Comparison of ENCODE assay signal across 9 cellular contexts in genomic region chr19:41753159-41753558, GRCh38. TPM values are rescaled to one million over a fixed set of nuclear protein-coding genes. Genes with fewer than 3 reads are reported as not detected.
DNase-seq lines count a peak whose midpoint lies in the region; ATAC-seq and FAIRE-seq lines count a peak whose summit lies in the region.
"Had no signal": no experiment of that assay in that cellular context is flagged by ENCODE, and none has a peak within 500 bp of the region (broad histone marks: within the 10 kb centered on the region; RNA-seq: fewer than 3 reads in every experiment).

No MANE protein-coding gene starts in this region.

- CTCF ChIA-PET in T-cell (lab: Charles Lee), result interaction anchor here (0.6 to 3.5 kb wide), 16 partner anchors 12 to 264 kb away, joined by 3 to 59 read pairs (median 5); no protein-coding TSS in a partner anchor

- H3K9me3 Mint-ChIP-seq in T-cell (no peaks in the 10 kb centered on the region), immature natural killer cell (no peaks in the 10 kb centered on the region)
- H3K9me3 Mint-ChIP-seq in activated naive CD8-positive, alpha-beta T cell treated with anti-CD3 and anti-CD28 coated beads, Interleukin-2, amount 50 U/mL, for 24 hours, result no peaks in the 10 kb centered on the region

- peak; percentile 46 to 83 (median 60) for ATAC-seq in T-cell (replicated peaks in 1 of 4)
- peak; percentile 52 for ATAC-seq in activated naive CD8-positive, alpha-beta T cell treated with anti-CD3 and anti-CD28 coated beads, Interleukin-2, amount 50 U/mL, for 24 hours
- ATAC-seq in HG03469 (IDR thresholded peaks at IDR 0.05; ENCODE audit: unreplicated experiment), result no peak
- no peak for ATAC-seq in HG03025 (IDR thresholded peaks at IDR 0.05; ENCODE audit: low FRiP score, unreplicated experiment)

- H3K4me3 Mint-ChIP-seq in T-cell, result no peak overlapping the region
- H3K4me3 Mint-ChIP-seq in activated naive CD8-positive, alpha-beta T cell treated with anti-CD3 and anti-CD28 coated beads, Interleukin-2, amount 50 U/mL, for 24 hours, result no peak overlapping the region
- no peak overlapping the region for H3K4me3 Mint-ChIP-seq in immature natural killer cell

- POLR2A ChIA-PET in T-cell (lab: Charles Lee), result interaction anchor here (0.6 to 0.7 kb wide), 2 partner anchors 24 to 27 kb away, joined by 5 read pairs; no protein-coding TSS in a partner anchor

- H3K27ac Mint-ChIP-seq in T-cell (no peak overlapping the region), immature natural killer cell (no peak overlapping the region)
- H3K27ac Mint-ChIP-seq in activated naive CD8-positive, alpha-beta T cell treated with anti-CD3 and anti-CD28 coated beads, Interleukin-2, amount 50 U/mL, for 24 hours, result no peak overlapping the region

- H3K4me1 Mint-ChIP-seq in T-cell, result peaks cover 3 to 7% (median 4%) of the 10 kb centered on the region in 3 donors
- H3K4me1 Mint-ChIP-seq in activated naive CD8-positive, alpha-beta T cell treated with anti-CD3 and anti-CD28 coated beads, Interleukin-2, amount 50 U/mL, for 24 hours, result peaks cover 5% of the 10 kb centered on the region
- H3K4me1 Mint-ChIP-seq in immature natural killer cell, result peaks cover 1 to 5% of the 10 kb centered on the region in 2 donors

- DNase-seq in CMK (ENCODE audit: low read depth), result peak; percentile 12
- peak; percentile 26 for DNase-seq in HTR-8/SVneo (ENCODE audit: insufficient read length, low spot score)
- peak; percentile 34 to 81 (median 67) for DNase-seq in T-cell
- peak; percentile 83 for DNase-seq in activated naive CD8-positive, alpha-beta T cell treated with anti-CD3 and anti-CD28 coated beads, Interleukin-2, amount 50 U/mL, for 24 hours
- peak; percentile 35 to 51 (median 36) for DNase-seq in immature natural killer cell
- DNase-seq in stimulated activated CD4-positive, alpha-beta T cell treated with anti-CD3 and anti-CD28 coated beads, TNF-alpha, amount 100 ng/mL, for 24 hours (ENCODE audit: low read depth in 3 of 3), result peak; percentile 60 to 76 (median 68)

- H3K27me3 Mint-ChIP-seq in T-cell (peaks cover 36 to 50% of the 10 kb centered on the region in 2 donors), immature natural killer cell (ENCODE audit: low read depth in 3 of 3) (peaks cover 4 to 11% (median 6%) of the 10 kb centered on the region in 3 donors)
- H3K27me3 Mint-ChIP-seq in activated naive CD8-positive, alpha-beta T cell treated with anti-CD3 and anti-CD28 coated beads, Interleukin-2, amount 50 U/mL, for 24 hours, result peaks cover 55% of the 10 kb centered on the region

- H3K36me3 Mint-ChIP-seq in T-cell (no peaks in the 10 kb centered on the region), immature natural killer cell (no peaks in the 10 kb centered on the region)
- no peaks in the 10 kb centered on the region for H3K36me3 Mint-ChIP-seq in activated naive CD8-positive, alpha-beta T cell treated with anti-CD3 and anti-CD28 coated beads, Interleukin-2, amount 50 U/mL, for 24 hours (ENCODE audit: low read depth)

- FAIRE-seq in HTR-8/SVneo (lab: Jason Lieb, UNC), result no peak

RNA-seq across cellular contexts. Expression of gene CEACAM6, which starts 2.2 kb away (rescaled TPM):
- total RNA-seq in T-cell, result under 1 TPM in 3 of 5 donors, not detected in 2; 0.53 to 0.76 (median 0.67) TPM
- polyA plus RNA-seq in immature natural killer cell, result not detected
- polyA plus RNA-seq: urinary bladder had no signal

RNA-seq across cellular contexts. Expression of gene CEACAM3, which starts 43.2 kb away (rescaled TPM):
- not detected for total RNA-seq in T-cell
- not detected for polyA plus RNA-seq in immature natural killer cell
- total RNA-seq: urinary bladder had no signal
- polyA plus RNA-seq: urinary bladder had no signal

RNA-seq across cellular contexts. Expression of gene CEACAM5, which starts 44.7 kb away (rescaled TPM):
- total RNA-seq in T-cell, result 1 to 10 TPM in 2 of 5 donors, under 1 TPM in 1, not detected in 2; 0.61 to 1.3 (median 1.0) TPM
- polyA plus RNA-seq in immature natural killer cell, result not detected
- total RNA-seq: urinary bladder had no signal
- polyA plus RNA-seq: urinary bladder had no signal

Comparison
In these comparisons a context has a peak if more than half of its experiments do, and no peak if none do; other contexts are left out.
1. DNase-seq: peak in every context shown above with its lines; median percentile 83 in activated naive CD8-positive, alpha-beta T cell treated with anti-CD3 and anti-CD28 coated beads, Interleukin-2, amount 50 U/mL, for 24 hours; 68 in stimulated activated CD4-positive, alpha-beta T cell treated with anti-CD3 and anti-CD28 coated beads, TNF-alpha, amount 100 ng/mL, for 24 hours; 67 in T-cell; 36 in immature natural killer cell; 26 in HTR-8/SVneo; 12 in CMK.
2. ATAC-seq: peak in T-cell (4 of 4) and activated naive CD8-positive, alpha-beta T cell treated with anti-CD3 and anti-CD28 coated beads, Interleukin-2, amount 50 U/mL, for 24 hours (single experiment); none in HG03469 (single experiment) and HG03025 (single experiment).